Comparison of ENCODE assay signal across 12 cellular contexts in genomic region chr6:44056392-44057237, GRCh38.
DNase-seq lines count a peak whose midpoint lies in the region; ATAC-seq and TF ChIP-seq lines count a peak whose summit lies in the region.
"Had no signal": no experiment of that assay in that cellular context is flagged by ENCODE, and none has a peak within 500 bp of the region (broad histone marks: within the 10 kb centered on the region; RNA-seq: fewer than 3 reads in every experiment).

No MANE protein-coding gene starts in this region.

- no peaks in the 10 kb centered on the region for H3K27me3 ChIP-seq in AG04450 (ENCODE audit: control insufficient read depth, insufficient read depth, low read length)
- H3K27me3 ChIP-seq in SJSA1 (replicated peaks), result no peaks in the 10 kb centered on the region

- H3K27ac ChIP-seq in AG04450 (ENCODE audit: low read depth, low read length), result peak overlapping the region; percentile 98
- 0 out of 2 replicates have a peak overlapping the region, but pooled peaks have one; percentile 12 for H3K27ac ChIP-seq in SJSA1
- H3K27ac ChIP-seq: KMS-11 had no signal

- H3K9me3 ChIP-seq in AG04450 (ENCODE audit: control insufficient read depth, insufficient read depth, low read length) (peaks cover 2% of the 10 kb centered on the region; the same call in 1 of the 2 replicates), SJSA1 (replicated peaks) (no peaks in the 10 kb centered on the region)

- H3K27me3 Mint-ChIP-seq in osteocyte (ENCODE audit: unreplicated experiment), result no peaks in the 10 kb centered on the region
- H3K27me3 Mint-ChIP-seq: progenitor cell of endocrine pancreas had no signal

- H3K36me3 Mint-ChIP-seq in osteocyte (ENCODE audit: unreplicated experiment), result peaks cover 4% of the 10 kb centered on the region

- POLR2A ChIA-PET in AG04450 (lab: Yijun Ruan, JAX), result interaction anchor here (2.1 kb wide), 1 partner anchor 46 kb away, joined by 10 read pairs; no protein-coding TSS in a partner anchor

- DNase-seq in AG04450 (ENCODE audit: low read depth, low spot score) (peak; percentile 59), SJSA1 (ENCODE audit: low read depth in 1 of 2, low spot score in 2 of 2) (no peak), fibroblast of pulmonary artery (ENCODE audit: low read depth) (peak; percentile 90), osteocyte (ENCODE audit: extremely low spot score, unreplicated experiment) (no peak), LoVo (ENCODE audit: low spot score) (no peak), NCI-H1092 treated with DMSO at 0.1 percent for 48 hours (lab: John Stamatoyannopoulos, UW) (no peak)
- no peak for DNase-seq in activated CD8-positive, alpha-beta memory T cell treated with anti-CD3 and anti-CD28 coated beads for 24 hours
- DNase-seq: NCI-H69 had no signal

- H3K4me3 Mint-ChIP-seq in osteocyte (ENCODE audit: unreplicated experiment), result no peak overlapping the region
- H3K4me3 Mint-ChIP-seq: T-helper 1 cell treated with Interleukin-12 subunit alpha and Interleukin-12 subunit beta and Interleukin-4 antibody, amounts not matched to agents 30 μg/mL and 1 μg/mL, for 36 hours had no signal

- peak overlapping the region; percentile 44 for H3K27ac Mint-ChIP-seq in osteocyte (ENCODE audit: unreplicated experiment)
- H3K27ac Mint-ChIP-seq: progenitor cell of endocrine pancreas; T-helper 1 cell treated with Interleukin-12 subunit alpha and Interleukin-12 subunit beta and Interleukin-4 antibody, amounts not matched to agents 30 μg/mL and 1 μg/mL, for 36 hours had no signal

- peaks cover 76% of the 10 kb centered on the region for H3K4me1 ChIP-seq in SJSA1 (replicated peaks)

- TF ChIP-seq CTCF in AG04450 (IDR thresholded peaks at IDR 0.05; ENCODE audit: low read depth, low read length) (no peak), fibroblast of pulmonary artery (IDR thresholded peaks at IDR 0.05; ENCODE audit: low read length, missing control alignments) (no peak), osteocyte (IDR thresholded peaks at IDR 0.05) (no peak)

- H3K36me3 ChIP-seq in SJSA1, result no peaks in the 10 kb centered on the region

- H3K4me3 ChIP-seq in AG04450 (ENCODE audit: low read depth, low read length), result no peak overlapping the region
- H3K4me3 ChIP-seq in SJSA1, result no peak overlapping the region
- no peak overlapping the region for H3K4me3 ChIP-seq in fibroblast of pulmonary artery (replicated peaks; ENCODE audit: low read depth, low read length)

- CTCF ChIA-PET in AG04450 (lab: Charles Lee), result no interaction called here

- no peaks in the 10 kb centered on the region for H3K9me3 Mint-ChIP-seq in osteocyte (ENCODE audit: unreplicated experiment)

- ATAC-seq in esophagus mucosa, result no peak

- peaks cover 78% of the 10 kb centered on the region for H3K4me1 Mint-ChIP-seq in osteocyte (ENCODE audit: unreplicated experiment)

Comparison
In these comparisons a context has a peak if more than half of its experiments do, and no peak if none do; other contexts are left out.
1. DNase-seq: peak in AG04450 (single experiment) and fibroblast of pulmonary artery (single experiment); none in SJSA1 (0 of 2), osteocyte (single experiment), activated CD8-positive, alpha-beta memory T cell treated with anti-CD3 and anti-CD28 coated beads for 24 hours (single experiment), LoVo (single experiment) and NCI-H1092 treated with DMSO at 0.1 percent for 48 hours (single experiment).